Comparison of ENCODE assay signal across 7 cellular contexts in the genomic region with DNA sequence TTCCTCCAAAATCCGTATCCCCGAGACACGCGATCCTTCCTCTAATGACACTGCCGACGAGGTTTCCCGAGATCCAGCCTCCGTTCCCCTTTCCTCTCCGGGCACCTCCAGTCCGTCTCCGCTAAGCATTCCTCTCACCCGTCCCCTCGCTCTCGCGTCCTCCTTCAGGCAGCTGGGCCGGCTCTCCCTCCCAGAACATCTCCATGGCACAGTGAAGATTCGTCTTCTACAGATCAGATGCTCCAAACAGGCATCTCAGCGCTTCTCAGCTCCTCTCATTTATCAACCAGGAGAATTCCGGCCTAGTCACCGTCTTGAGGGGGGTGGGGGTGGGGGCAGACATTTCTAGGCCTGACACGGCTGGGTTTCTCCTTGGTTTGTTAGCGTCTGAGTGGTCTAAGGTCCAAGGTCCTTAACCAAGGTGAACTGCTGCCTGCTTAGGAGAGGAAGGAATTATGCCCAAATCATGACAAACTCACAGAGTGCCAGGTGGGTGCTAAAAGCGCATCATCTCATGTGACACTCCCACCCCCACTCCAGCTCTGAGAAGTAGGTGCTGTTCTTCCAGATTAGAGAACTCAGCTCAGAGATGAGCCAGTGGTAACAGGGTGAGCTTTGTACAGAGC. TPM values are rescaled to one million over a fixed set of nuclear protein-coding genes. Genes with fewer than 3 reads are reported as not detected.
DNase-seq lines count a peak whose midpoint lies in the region; ATAC-seq and TF ChIP-seq lines count a peak whose summit lies in the region.

A gene (minus strand): TSS at position 457 of the 626 bp plus-strand sequence. CDS start 7,976 bp downstream, outside the sequence.

- DNase-seq in GM10266 (ENCODE audit: extremely low spot score) = peak; percentile 21
- peak; percentile 52 for DNase-seq in NCI-H524 treated with DMSO at 0.1 percent for 48 hours (lab: John Stamatoyannopoulos, UW)
- DNase-seq in dorsolateral prefrontal cortex = peak in 4 of 10 donors; percentile 58 to 75 (median 68)
- peak; percentile 37 for DNase-seq in middle frontal gyrus (ENCODE audit: extremely low spot score, low spot score)
- no peak for DNase-seq in activated CD4-positive, alpha-beta T cell treated with anti-CD3 and anti-CD28 coated beads, Interleukin-2, amount 50 U/mL, for 4 hours

- intact Hi-C loops in dorsolateral prefrontal cortex (cut with DNase I) = loop anchor here in 1 of 2 donors (1.0 kb wide), 1 partner anchor 15 kb away; a partner anchor contains a TSS

- no peaks in the 10 kb centered on the region for H3K27me3 ChIP-seq in dorsolateral prefrontal cortex

- H3K4me3 ChIP-seq in dorsolateral prefrontal cortex = peak within 1 kb of the TSS; percentile 45 to 77 (median 66)

- ATAC-seq in HG02571 (IDR thresholded peaks at IDR 0.05; ENCODE audit: unreplicated experiment) (no peak), HG02970 (IDR thresholded peaks at IDR 0.05; ENCODE audit: low FRiP score, unreplicated experiment) (no peak)

- no peak for TF ChIP-seq CTCF in GM10266 (IDR thresholded peaks at IDR 0.05; ENCODE audit: control insufficient read depth, insufficient read depth, low read depth, missing control alignments)
- TF ChIP-seq CTCF in dorsolateral prefrontal cortex (IDR thresholded peaks at IDR 0.05 in 54 of 56, conservative IDR thresholded peaks at IDR 0.05 in 2 of 56; ENCODE audit: low read depth in 1 of 56, partially characterized antibody in 56 of 56) = no peak

- H3K27ac ChIP-seq in dorsolateral prefrontal cortex = peak within 1 kb of the TSS in 58 of 59 donors; percentile 43 to 95 (median 86)

RNA-seq across cellular contexts. Expression of the gene that starts here (rescaled TPM):
- 100 to 1,000 TPM in 119 of 120 experiments, 10 to 100 TPM in 1; 79.3 to 370 (median 252) TPM for total RNA-seq in dorsolateral prefrontal cortex

Comparison
In these comparisons a context has a peak if more than half of its experiments do, and no peak if none do; other contexts are left out.
1. DNase-seq: peak in GM10266 (single experiment), NCI-H524 treated with DMSO at 0.1 percent for 48 hours (single experiment) and middle frontal gyrus (single experiment); none in activated CD4-positive, alpha-beta T cell treated with anti-CD3 and anti-CD28 coated beads, Interleukin-2, amount 50 U/mL, for 4 hours (0 of 2).